Comparison of ENCODE assay signal across 13 cellular contexts in the genomic region with DNA sequence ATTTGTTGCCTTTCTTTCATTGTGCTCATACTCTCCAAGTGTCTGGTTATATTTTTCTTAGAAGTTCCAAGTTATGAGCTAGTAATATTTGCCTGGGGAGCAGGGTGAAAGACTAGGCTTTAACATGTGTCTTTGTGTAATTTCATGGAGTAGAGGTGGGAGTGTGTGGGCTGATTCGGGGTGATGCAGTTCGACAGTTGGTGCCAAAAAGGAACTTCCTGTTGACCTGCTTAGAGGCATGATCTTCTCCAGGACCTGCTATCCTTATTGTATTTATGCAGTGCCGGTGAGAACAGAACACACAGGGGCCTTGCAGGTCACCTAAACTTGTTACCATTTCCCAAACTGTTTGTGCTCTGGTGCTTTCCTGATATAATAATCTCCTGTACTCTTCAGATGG. TPM values are rescaled to one million over a fixed set of nuclear protein-coding genes. Genes with fewer than 3 reads are reported as not detected.
A peak's percentile ranks its signal among the peaks of the same experiment; 100 is the strongest.
DNase-seq lines count a peak whose midpoint lies in the region; ATAC-seq, FAIRE-seq and TF ChIP-seq lines count a peak whose summit lies in the region.
"Had no signal": no experiment of that assay in that cellular context is flagged by ENCODE, and none has a peak within 500 bp of the region (broad histone marks: within the 10 kb centered on the region; RNA-seq: fewer than 3 reads in every experiment).

No MANE protein-coding gene starts in this region.

- no TSS peak for BruUV-seq in Calu3 (replicated peaks; lab: Mats Ljungman, UMichigan)

- no peak overlapping the region for H3K9ac ChIP-seq in astrocyte (ENCODE audit: low read length)

- FAIRE-seq in astrocyte (lab: Jason Lieb, UNC): no peak

- CTCF ChIA-PET in Calu3 (lab: Charles Lee): interaction anchor here (0.5 kb wide), 1 partner anchor 131 kb away, joined by 3 read pairs; no protein-coding TSS in a partner anchor

- H3K9me3 ChIP-seq in astrocyte (ENCODE audit: insufficient read depth, low read depth, low read length): no peaks in the 10 kb centered on the region
- H3K9me3 ChIP-seq: colonic mucosa, tibial nerve had no signal

- no peaks in the 10 kb centered on the region for H3K36me3 ChIP-seq in astrocyte (ENCODE audit: insufficient read depth, low read length)
- H3K36me3 ChIP-seq: colonic mucosa had no signal

- no peaks in the 10 kb centered on the region for H3K9me3 Mint-ChIP-seq in Calu3 (ENCODE audit: low read depth, unreplicated experiment)
- no peaks in the 10 kb centered on the region for H3K9me3 Mint-ChIP-seq in astrocyte (ENCODE audit: unreplicated experiment)
- no peaks in the 10 kb centered on the region for H3K9me3 Mint-ChIP-seq in natural killer cell treated with Interleukin-12 subunit alpha and Interleukin-12 subunit beta and Interleukin-15 and Interleukin-18, amount 100 ng/mL, for 72 hours
- H3K9me3 Mint-ChIP-seq: natural killer cell had no signal

- no peak for TF ChIP-seq CTCF in Calu3 (IDR thresholded peaks at IDR 0.05; ENCODE audit: unreplicated experiment)
- no peak for TF ChIP-seq CTCF in astrocyte (IDR thresholded peaks at IDR 0.05; ENCODE audit: insufficient read depth, low read depth, low read length)
- no peak for TF ChIP-seq CTCF in GM20000 (IDR thresholded peaks at IDR 0.05; ENCODE audit: extremely low read depth, missing control alignments)

- H3K79me2 ChIP-seq in astrocyte (ENCODE audit: insufficient read depth, low read length): peaks cover 25% of the 10 kb centered on the region

- H3K27ac ChIP-seq in astrocyte (ENCODE audit: low read depth, low read length): no peak overlapping the region
- H3K27ac ChIP-seq: colonic mucosa had no signal

- no peaks in the 10 kb centered on the region for H3K27me3 Mint-ChIP-seq in Calu3 (ENCODE audit: unreplicated experiment)
- H3K27me3 Mint-ChIP-seq in astrocyte (ENCODE audit: low read depth, unreplicated experiment): no peaks in the 10 kb centered on the region
- no peaks in the 10 kb centered on the region for H3K27me3 Mint-ChIP-seq in natural killer cell treated with Interleukin-12 subunit alpha and Interleukin-12 subunit beta and Interleukin-15 and Interleukin-18, amount 100 ng/mL, for 72 hours

- ATAC-seq in natural killer cell treated with Interleukin-12 subunit alpha and Interleukin-12 subunit beta and Interleukin-15 and Interleukin-18, amount 100 ng/mL, for 72 hours: no peak
- no peak for ATAC-seq in HG03442 (IDR thresholded peaks at IDR 0.05; ENCODE audit: unreplicated experiment)
- ATAC-seq in HG02973 (IDR thresholded peaks at IDR 0.05; ENCODE audit: unreplicated experiment): no peak

- H3K4me2 ChIP-seq in astrocyte (ENCODE audit: low read length): peak overlapping the region; percentile 16

- peaks cover 28% of the 10 kb centered on the region for H3K36me3 Mint-ChIP-seq in Calu3 (ENCODE audit: insufficient read depth, unreplicated experiment)
- peaks cover 6% of the 10 kb centered on the region for H3K36me3 Mint-ChIP-seq in astrocyte (ENCODE audit: low read depth, unreplicated experiment)
- H3K36me3 Mint-ChIP-seq in natural killer cell treated with Interleukin-12 subunit alpha and Interleukin-12 subunit beta and Interleukin-15 and Interleukin-18, amount 100 ng/mL, for 72 hours: peaks cover 6% of the 10 kb centered on the region
- H3K36me3 Mint-ChIP-seq: natural killer cell had no signal

- no peak for DNase-seq in Calu3
- DNase-seq in NCI-H226: peak; percentile 12
- DNase-seq in astrocyte (ENCODE audit: low read depth): no peak
- DNase-seq in natural killer cell treated with Interleukin-12 subunit alpha and Interleukin-12 subunit beta and Interleukin-15 and Interleukin-18, amount 100 ng/mL, for 72 hours (ENCODE audit: low spot score): no peak
- no peak for DNase-seq in NCI-H2081 treated with DMSO at 0.1 percent for 48 hours (lab: John Stamatoyannopoulos, UW)
- DNase-seq in GM20000 (ENCODE audit: low spot score): no peak
- DNase-seq: colonic mucosa; hippocampal formation; natural killer cell; stimulated activated CD4-positive, alpha-beta T cell treated with anti-CD3 and anti-CD28 coated beads, Interleukin-4, amount 100 ng/mL, for 24 hours had no signal

- H3K4me1 Mint-ChIP-seq in Calu3 (ENCODE audit: low read depth, unreplicated experiment) (peaks cover 51% of the 10 kb centered on the region), astrocyte (ENCODE audit: low read depth, unreplicated experiment) (peaks cover 11% of the 10 kb centered on the region)
- H3K4me1 Mint-ChIP-seq in natural killer cell treated with Interleukin-12 subunit alpha and Interleukin-12 subunit beta and Interleukin-15 and Interleukin-18, amount 100 ng/mL, for 72 hours (ENCODE audit: low read depth in 2 of 2): peaks cover 16 to 24% of the 10 kb centered on the region in 2 donors

- H3K4me3 ChIP-seq in astrocyte (ENCODE audit: insufficient read depth, low read depth, low read length): no peak overlapping the region
- H3K4me3 ChIP-seq: colonic mucosa, tibial nerve had no signal

- no peak overlapping the region for H2AFZ ChIP-seq in astrocyte (ENCODE audit: low read depth, low read length)

- H4K20me1 ChIP-seq in astrocyte (ENCODE audit: insufficient read depth, low read length): no peaks in the 10 kb centered on the region

- no peaks in the 10 kb centered on the region for H3K27me3 ChIP-seq in astrocyte (ENCODE audit: insufficient read depth, low read length)
- H3K27me3 ChIP-seq: colonic mucosa, tibial nerve had no signal

- intact Hi-C loops in Calu3 (cut with micrococcal nuclease; ENCODE audit: unreplicated experiment): no loop called here

- peaks cover 10% of the 10 kb centered on the region for H3K4me1 ChIP-seq in astrocyte (ENCODE audit: insufficient read depth, low read length)
- H3K4me1 ChIP-seq: colonic mucosa had no signal

- H3K4me3 Mint-ChIP-seq in Calu3 (ENCODE audit: low read depth, unreplicated experiment) (peak overlapping the region; percentile 35), astrocyte (ENCODE audit: unreplicated experiment) (no peak overlapping the region)
- peak overlapping the region; percentile 54 for H3K4me3 Mint-ChIP-seq in natural killer cell treated with Interleukin-12 subunit alpha and Interleukin-12 subunit beta and Interleukin-15 and Interleukin-18, amount 100 ng/mL, for 72 hours
- H3K4me3 Mint-ChIP-seq: natural killer cell had no signal

- peak overlapping the region; percentile 90 for H3K27ac Mint-ChIP-seq in Calu3 (ENCODE audit: unreplicated experiment)
- H3K27ac Mint-ChIP-seq in astrocyte (ENCODE audit: unreplicated experiment): no peak overlapping the region
- H3K27ac Mint-ChIP-seq in natural killer cell treated with Interleukin-12 subunit alpha and Interleukin-12 subunit beta and Interleukin-15 and Interleukin-18, amount 100 ng/mL, for 72 hours: peak overlapping the region; percentile 11 to 29

RNA-seq across cellular contexts. Expression of gene USP53, which starts 21.2 kb away (rescaled TPM):
- total RNA-seq in Calu3 (2022): 29.2 and 31.0 TPM in 2 replicates
- 24.9 and 32.3 TPM in 2 replicates for total RNA-seq in astrocyte
- 1 to 10 TPM; 5.7 to 6.1 TPM for total RNA-seq in natural killer cell treated with Interleukin-12 subunit alpha and Interleukin-12 subunit beta and Interleukin-15 and Interleukin-18, amount 100 ng/mL, for 72 hours
